24 cellular contexts compared by ENCODE assay signal in genomic region chr6:134830194-134830593, GRCh38.
DNase-seq lines count a peak whose midpoint lies in the region; ATAC-seq, FAIRE-seq and TF ChIP-seq lines count a peak whose summit lies in the region.
"Had no signal": no experiment of that assay in that cellular context is flagged by ENCODE, and none has a peak within 500 bp of the region (broad histone marks: within the 10 kb centered on the region; RNA-seq: fewer than 3 reads in every experiment).

No MANE protein-coding gene starts in this region.

- H3K27ac ChIP-seq in astrocyte (ENCODE audit: low read depth, low read length) (no peak overlapping the region), upper lobe of right lung (no peak overlapping the region)
- H3K27ac ChIP-seq: 22Rv1, RWPE1 had no signal

- no peak overlapping the region for H3K27ac Mint-ChIP-seq in astrocyte (ENCODE audit: unreplicated experiment)
- H3K27ac Mint-ChIP-seq in glutamatergic neuron (ENCODE audit: unreplicated experiment), result no peak overlapping the region
- peak overlapping the region in 2 of 3 experiments; percentile 22 to 57 for H3K27ac Mint-ChIP-seq in nephron
- H3K27ac Mint-ChIP-seq: CD4-positive, alpha-beta memory T cell had no signal

- H3K36me3 ChIP-seq in astrocyte (ENCODE audit: insufficient read depth, low read length) (no peaks in the 10 kb centered on the region), upper lobe of right lung (no peaks in the 10 kb centered on the region)
- H3K36me3 ChIP-seq: BE2C had no signal

- TF ChIP-seq CTCF in AG10803 (conservative IDR thresholded peaks at IDR 0.05; ENCODE audit: low read length) (no peak), astrocyte (IDR thresholded peaks at IDR 0.05; ENCODE audit: insufficient read depth, low read depth, low read length) (no peak), glutamatergic neuron (IDR thresholded peaks at IDR 0.05; ENCODE audit: partially characterized antibody, unreplicated experiment) (no peak), nephron (IDR thresholded peaks at IDR 0.05; ENCODE audit: unreplicated experiment in 3 of 3) (no peak), upper lobe of right lung (IDR thresholded peaks at IDR 0.05) (no peak)

- intact Hi-C loops in upper lobe of right lung (cut with DNase I), result no loop called here

- no peaks in the 10 kb centered on the region for H4K20me1 ChIP-seq in astrocyte (ENCODE audit: insufficient read depth, low read length)

- H3K27me3 Mint-ChIP-seq in astrocyte (ENCODE audit: low read depth, unreplicated experiment) (peaks cover 2% of the 10 kb centered on the region), glutamatergic neuron (ENCODE audit: unreplicated experiment) (no peaks in the 10 kb centered on the region), nephron (ENCODE audit: low read depth) (peaks cover 3% of the 10 kb centered on the region)

- H3K27me3 ChIP-seq in astrocyte (ENCODE audit: insufficient read depth, low read length), result no peaks in the 10 kb centered on the region
- no peaks in the 10 kb centered on the region for H3K27me3 ChIP-seq in upper lobe of right lung
- H3K27me3 ChIP-seq: BE2C had no signal

- H3K4me3 Mint-ChIP-seq in astrocyte (ENCODE audit: unreplicated experiment) (no peak overlapping the region), glutamatergic neuron (ENCODE audit: unreplicated experiment) (peak overlapping the region; percentile 4), nephron (no peak overlapping the region)
- H3K4me3 Mint-ChIP-seq: CD4-positive, alpha-beta memory T cell had no signal

- H3K4me1 ChIP-seq in astrocyte (ENCODE audit: insufficient read depth, low read length) (peaks cover 10% of the 10 kb centered on the region), upper lobe of right lung (no peaks in the 10 kb centered on the region)

- no peak overlapping the region for H3K4me2 ChIP-seq in astrocyte (ENCODE audit: low read length)

- peak overlapping the region; percentile 33 for H2AFZ ChIP-seq in astrocyte (ENCODE audit: low read depth, low read length)

- H3K36me3 Mint-ChIP-seq in astrocyte (ENCODE audit: low read depth, unreplicated experiment), result peaks cover 4% of the 10 kb centered on the region
- no peaks in the 10 kb centered on the region for H3K36me3 Mint-ChIP-seq in glutamatergic neuron (ENCODE audit: unreplicated experiment)
- H3K36me3 Mint-ChIP-seq in nephron (ENCODE audit: low read depth), result peaks cover 3% of the 10 kb centered on the region
- H3K36me3 Mint-ChIP-seq: CD4-positive, alpha-beta memory T cell had no signal

- H3K4me1 Mint-ChIP-seq in astrocyte (ENCODE audit: low read depth, unreplicated experiment), result peaks cover 4% of the 10 kb centered on the region
- H3K4me1 Mint-ChIP-seq in glutamatergic neuron (ENCODE audit: low read depth, unreplicated experiment), result peaks cover 8% of the 10 kb centered on the region
- H3K4me1 Mint-ChIP-seq in nephron, result peaks cover 16% of the 10 kb centered on the region
- H3K4me1 Mint-ChIP-seq: CD4-positive, alpha-beta memory T cell had no signal

- no peak for FAIRE-seq in astrocyte (lab: Jason Lieb, UNC)
- FAIRE-seq: D721Med, GM12892, GM18507, H1 had no signal

- no peak overlapping the region for H3K4me3 ChIP-seq in AG10803 (ENCODE audit: low read length)
- H3K4me3 ChIP-seq in astrocyte (ENCODE audit: insufficient read depth, low read depth, low read length), result no peak overlapping the region
- no peak overlapping the region for H3K4me3 ChIP-seq in upper lobe of right lung

- ATAC-seq in GM19397 (IDR thresholded peaks at IDR 0.05; ENCODE audit: unreplicated experiment) (no peak), upper lobe of right lung (no peak)
- ATAC-seq: PC-3 had no signal

- H3K9me3 Mint-ChIP-seq in astrocyte (ENCODE audit: unreplicated experiment) (peaks cover 17% of the 10 kb centered on the region), glutamatergic neuron (ENCODE audit: unreplicated experiment) (no peaks in the 10 kb centered on the region), nephron (peaks cover 9% of the 10 kb centered on the region)
- H3K9me3 Mint-ChIP-seq: CD4-positive, alpha-beta memory T cell had no signal

- H3K9me3 ChIP-seq in astrocyte (ENCODE audit: insufficient read depth, low read depth, low read length) (peaks cover 3% of the 10 kb centered on the region), upper lobe of right lung (no peaks in the 10 kb centered on the region)
- H3K9me3 ChIP-seq: BE2C had no signal

- no peaks in the 10 kb centered on the region for H3K79me2 ChIP-seq in astrocyte (ENCODE audit: insufficient read depth, low read length)

- H3K9ac ChIP-seq in astrocyte (ENCODE audit: low read length), result no peak overlapping the region

- DNase-seq in AG10803 (ENCODE audit: low read depth) (peak; percentile 51), astrocyte (ENCODE audit: low read depth) (no peak), glutamatergic neuron (no peak), nucleus accumbens (lab: John Stamatoyannopoulos, UW) (no peak), NCI-H1417 treated with DMSO at 0.1 percent for 48 hours (lab: John Stamatoyannopoulos, UW) (no peak), upper lobe of right lung (no peak)
- DNase-seq: BE2C; CD4-positive, alpha-beta memory T cell; DMS79; KG1; MV-4-11; NCI-H187; NCI-H2227 treated with DMSO at 0.1 percent for 48 hours; NCI-H510A treated with DMSO at 0.1 percent for 48 hours; PC-3; SIG-M5 had no signal

Comparison
In these comparisons a context has a peak if more than half of its experiments do, and no peak if none do; other contexts are left out.
1. H3K27ac Mint-ChIP-seq: peak in nephron (2 of 3); none in astrocyte (single experiment) and glutamatergic neuron (single experiment).